ENCODE assay signal across 22 cellular contexts in the genomic region with DNA sequence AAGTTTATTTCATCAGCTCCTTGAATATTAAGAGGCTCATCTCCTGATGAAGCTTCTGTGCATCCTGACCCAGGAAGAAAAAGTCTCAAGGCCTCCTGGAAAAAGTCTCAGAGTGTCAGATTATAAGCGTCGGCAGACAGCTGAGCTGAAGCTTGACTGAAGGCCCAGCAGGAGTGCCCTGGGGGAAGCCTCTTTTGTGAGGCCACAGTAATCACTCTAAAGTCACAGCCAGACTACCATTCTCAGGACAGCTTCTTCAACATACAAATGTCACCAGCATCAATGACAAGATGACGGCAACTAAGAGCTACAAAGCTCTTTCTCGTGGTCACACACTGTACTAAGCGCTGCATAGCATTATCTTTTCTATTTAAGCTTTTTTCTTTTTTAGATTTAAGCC.
"Had no signal": no experiment of that assay in that cellular context is flagged by ENCODE, and none has a peak within 500 bp of the region (broad histone marks: within the 10 kb centered on the region; RNA-seq: fewer than 3 reads in every experiment).

No MANE protein-coding gene starts in this region.

- H3K27ac ChIP-seq: HL-60, SJSA1, SK-N-MC had no signal

- H3K27me3 ChIP-seq: SJSA1 had no signal

- DNase-seq: KBM-7, MV-4-11, NCI-H1048, NCI-H1105, NCI-H1417, NCI-H1436 treated with DMSO at 0.1 percent for 48 hours, NCI-H1694, NCI-H187 treated with DMSO at 0.1 percent for 48 hours, NCI-H2029 treated with DMSO at 0.1 percent for 48 hours, NCI-H2171 treated with DMSO at 0.1 percent for 48 hours, NCI-H226, NCI-H446, NCI-H510A, NCI-H524 treated with DMSO at 0.1 percent for 48 hours, NCI-H69, NCI-H774, Right ventricle myocardium superior, RPMI8226, SIG-M5 had no signal

- H3K9me3 ChIP-seq: SJSA1 had no signal

- H3K4me1 ChIP-seq: SJSA1 had no signal

- H3K36me3 ChIP-seq: SJSA1 had no signal

- H3K4me3 ChIP-seq: SJSA1, SK-N-MC had no signal
